8 cellular contexts compared by ENCODE assay signal in the genomic region with DNA sequence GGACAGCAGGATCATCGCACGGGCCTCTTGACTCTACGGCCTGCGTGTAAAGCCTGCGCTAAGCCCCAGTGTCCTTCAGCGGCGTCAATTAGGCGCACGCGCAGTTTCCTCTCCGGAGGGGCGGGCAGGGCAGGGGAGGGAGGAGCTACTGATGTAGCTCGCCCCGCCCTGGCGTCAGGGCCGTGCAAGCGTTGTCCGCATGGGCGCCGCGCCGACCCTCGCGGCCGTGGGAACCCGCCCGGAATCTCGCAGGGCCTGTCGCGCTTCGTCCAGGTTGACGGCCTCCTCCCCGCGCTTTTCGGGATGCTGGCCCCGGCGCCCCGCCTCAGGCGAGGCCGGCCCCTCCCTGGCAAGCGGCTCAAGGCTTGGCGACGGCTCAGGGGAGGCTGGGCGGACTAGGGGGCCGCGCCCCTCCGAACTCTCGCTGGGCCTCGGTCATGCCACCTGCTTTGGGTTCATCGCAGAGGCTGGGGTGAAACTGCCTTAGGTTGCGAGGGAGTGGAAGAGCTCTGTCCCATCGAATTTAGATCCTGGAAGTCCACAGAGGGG.
DNase-seq lines count a peak whose midpoint lies in the region; ATAC-seq and TF ChIP-seq lines count a peak whose summit lies in the region.

No MANE protein-coding gene starts in this region.

- no peak for TF ChIP-seq CTCF in fibroblast of lung (conservative IDR thresholded peaks at IDR 0.05 in 1 of 2, IDR thresholded peaks at IDR 0.05 in 1 of 2; ENCODE audit: low read depth in 1 of 2, low read length in 2 of 2)

- H3K4me3 ChIP-seq in GM08714 (ENCODE audit: low read length) (peak overlapping the region; percentile 11; the same call in 1 of the 2 replicates), fibroblast of lung (replicated peaks in 1 of 4; ENCODE audit: control extremely low read depth in 1 of 4, insufficient read depth in 1 of 4, low read depth in 3 of 4, low read length in 4 of 4) (peak overlapping the region; percentile 6 to 52 (median 17))

- H3K9me3 Mint-ChIP-seq in activated T-helper 17 cell treated with anti-CD3 and anti-CD28 coated beads, Interleukin-2, amount 50 U/mL, for 72 hours, result no peaks in the 10 kb centered on the region
- H3K9me3 Mint-ChIP-seq in naive thymus-derived CD8-positive, alpha-beta T cell, result no peaks in the 10 kb centered on the region

- no peaks in the 10 kb centered on the region for H3K36me3 ChIP-seq in fibroblast of lung (ENCODE audit: control insufficient read depth, insufficient read depth, low read length)

- H4K20me1 ChIP-seq in fibroblast of lung (ENCODE audit: control insufficient read depth, extremely low read depth, insufficient read depth, low read length), result no peaks in the 10 kb centered on the region

- peak overlapping the region; percentile 66 for H3K4me3 Mint-ChIP-seq in activated T-helper 17 cell treated with anti-CD3 and anti-CD28 coated beads, Interleukin-2, amount 50 U/mL, for 72 hours
- H3K4me3 Mint-ChIP-seq in naive thymus-derived CD8-positive, alpha-beta T cell, result peak overlapping the region; percentile 57 to 77 (median 66)

- H3K4me2 ChIP-seq in fibroblast of lung (ENCODE audit: extremely low read depth, insufficient read depth, low read length), result peak overlapping the region; percentile 63

- DNase-seq in NCI-H510A (lab: John Stamatoyannopoulos, UW) (peak; percentile 86), fibroblast of lung (ENCODE audit: low read depth in 2 of 2) (peak; percentile 80 to 84), A172 (ENCODE audit: low spot score) (no peak)
- DNase-seq in naive thymus-derived CD8-positive, alpha-beta T cell, result peak; percentile 25 to 87 (median 50)
- DNase-seq in stimulated activated CD8-positive, alpha-beta memory T cell treated with anti-CD3 and anti-CD28 coated beads, Interleukin-7, amount 100 ng/mL, for 48 hours (ENCODE audit: extremely low read depth in 1 of 2, low read depth in 1 of 2), result peak; percentile 57 to 62

- peak overlapping the region; percentile 42 for H3K27ac ChIP-seq in fibroblast of lung (ENCODE audit: insufficient read depth, low read length)

- no peak overlapping the region for H2AFZ ChIP-seq in fibroblast of lung (ENCODE audit: low read length)

- peaks cover 6% of the 10 kb centered on the region for H3K27me3 Mint-ChIP-seq in activated T-helper 17 cell treated with anti-CD3 and anti-CD28 coated beads, Interleukin-2, amount 50 U/mL, for 72 hours
- H3K27me3 Mint-ChIP-seq in naive thymus-derived CD8-positive, alpha-beta T cell, result peaks cover 0 to 1% (median 0%) of the 10 kb centered on the region in 5 donors

- no peak overlapping the region for H3K27ac Mint-ChIP-seq in activated T-helper 17 cell treated with anti-CD3 and anti-CD28 coated beads, Interleukin-2, amount 50 U/mL, for 72 hours
- peak overlapping the region in 4 of 10 donors; percentile 16 to 71 (median 48) for H3K27ac Mint-ChIP-seq in naive thymus-derived CD8-positive, alpha-beta T cell

- no peaks in the 10 kb centered on the region for H3K27me3 ChIP-seq in fibroblast of lung (ENCODE audit: control insufficient read depth, insufficient read depth, low read length)

- no peaks in the 10 kb centered on the region for H3K36me3 Mint-ChIP-seq in activated T-helper 17 cell treated with anti-CD3 and anti-CD28 coated beads, Interleukin-2, amount 50 U/mL, for 72 hours (ENCODE audit: low read depth)
- no peaks in the 10 kb centered on the region for H3K36me3 Mint-ChIP-seq in naive thymus-derived CD8-positive, alpha-beta T cell

- peaks cover 19% of the 10 kb centered on the region for H3K4me1 ChIP-seq in fibroblast of lung (ENCODE audit: control insufficient read depth, extremely low read depth, insufficient read depth, low read length)

- ATAC-seq in HG02642 (IDR thresholded peaks at IDR 0.05; ENCODE audit: poor library complexity, unreplicated experiment), result peak; percentile 87
- ATAC-seq in activated T-helper 17 cell treated with anti-CD3 and anti-CD28 coated beads, Interleukin-2, amount 50 U/mL, for 72 hours (replicated peaks), result peak; percentile 98
- ATAC-seq in naive thymus-derived CD8-positive, alpha-beta T cell, result peak; percentile 76 to 99

- no peaks in the 10 kb centered on the region for H3K9me3 ChIP-seq in fibroblast of lung (ENCODE audit: control insufficient read depth, insufficient read depth, low read depth, low read length)

- H3K9ac ChIP-seq in fibroblast of lung (ENCODE audit: insufficient read depth, low read length), result peak overlapping the region; percentile 3

- H3K79me2 ChIP-seq in fibroblast of lung (ENCODE audit: control insufficient read depth, insufficient read depth, low read length), result no peaks in the 10 kb centered on the region

- peaks cover 5% of the 10 kb centered on the region for H3K4me1 Mint-ChIP-seq in activated T-helper 17 cell treated with anti-CD3 and anti-CD28 coated beads, Interleukin-2, amount 50 U/mL, for 72 hours
- peaks cover 0 to 20% (median 13%) of the 10 kb centered on the region in 4 donors for H3K4me1 Mint-ChIP-seq in naive thymus-derived CD8-positive, alpha-beta T cell

- POLR2A ChIA-PET in naive thymus-derived CD8-positive, alpha-beta T cell (lab: Charles Lee), result interaction anchor here (0.6 kb wide), 1 partner anchor 81 kb away, joined by 6 read pairs; no protein-coding TSS in a partner anchor
